Comparison of ENCODE assay signal across 12 cellular contexts in genomic region chr16:53456625-53457024, GRCh38. TPM values are rescaled to one million over a fixed set of nuclear protein-coding genes. Genes with fewer than 3 reads are reported as not detected.
DNase-seq lines count a peak whose midpoint lies in the region; ATAC-seq and TF ChIP-seq lines count a peak whose summit lies in the region.
"Had no signal": no experiment of that assay in that cellular context is flagged by ENCODE, and none has a peak within 500 bp of the region (broad histone marks: within the 10 kb centered on the region; RNA-seq: fewer than 3 reads in every experiment).

No MANE protein-coding gene starts in this region.

- intact Hi-C loops in Right ventricle myocardium superior (cut with DNase I) (no loop called here), cardiac septum (cut with DNase I) (no loop called here), dorsolateral prefrontal cortex (cut with DNase I) (no loop called here), PC-9 (cut with micrococcal nuclease; ENCODE audit: unreplicated experiment) (loop anchor here (10.0 kb wide), 1 partner anchor 142 kb away; no protein-coding TSS in a partner anchor)

- H3K4me1 Mint-ChIP-seq in stimulated activated naive B cell treated with anti-CD40 and anti-IgM and Interleukin-4, amounts not matched to agents 10 μg/mL and 1 μg/mL and 100 μg/mL, for 72 hours = peaks cover 19 to 29% of the 10 kb centered on the region in 2 donors

- H3K27me3 Mint-ChIP-seq in stimulated activated naive B cell treated with anti-CD40 and anti-IgM and Interleukin-4, amounts not matched to agents 10 μg/mL and 1 μg/mL and 100 μg/mL, for 72 hours = no peaks in the 10 kb centered on the region

- H3K9me3 ChIP-seq in Peyer's patch (no peaks in the 10 kb centered on the region), PC-9 (ENCODE audit: insufficient read depth, low read depth) (no peaks in the 10 kb centered on the region)
- H3K9me3 ChIP-seq: BE2C had no signal

- DNase-seq in Right ventricle myocardium superior = no peak
- no peak for DNase-seq in cardiac septum (ENCODE audit: low spot score)
- DNase-seq in Peyer's patch = peak in 1 of 3 donors; percentile 25
- peak; percentile 37 for DNase-seq in amniotic epithelial cell (ENCODE audit: low read depth)
- no peak for DNase-seq in stimulated activated naive B cell treated with anti-CD40 and anti-IgM and Interleukin-4, amounts not matched to agents 10 μg/mL and 1 μg/mL and 100 μg/mL, for 72 hours
- no peak for DNase-seq in dorsolateral prefrontal cortex
- DNase-seq in PC-9 = no peak
- DNase-seq: BE2C, erythroblast, NCI-H146 had no signal

- H3K4me3 Mint-ChIP-seq in stimulated activated naive B cell treated with anti-CD40 and anti-IgM and Interleukin-4, amounts not matched to agents 10 μg/mL and 1 μg/mL and 100 μg/mL, for 72 hours = no peak overlapping the region

- no peaks in the 10 kb centered on the region for H3F3A ChIP-seq in PC-9 (ENCODE audit: insufficient read depth, low read depth)

- no peaks in the 10 kb centered on the region for H3K9me2 ChIP-seq in PC-9 (ENCODE audit: insufficient read depth)

- CTCF ChIA-PET in PC-9 (lab: Charles Lee) = no interaction called here

- H3K27ac ChIP-seq in Peyer's patch (peak overlapping the region; percentile 37 to 63 (median 54)), dorsolateral prefrontal cortex (no peak overlapping the region), PC-9 (no peak overlapping the region)

- no peak for TF ChIP-seq POLR2A in Peyer's patch (IDR thresholded peaks at IDR 0.05)

- peaks cover 0 to 96% (median 0%) of the 10 kb centered on the region in 3 donors for H3K36me3 ChIP-seq in Peyer's patch
- H3K36me3 ChIP-seq in PC-9 (ENCODE audit: low read depth) = peaks cover 34% of the 10 kb centered on the region; the same call in 1 of the 2 replicates

- no peaks in the 10 kb centered on the region for H4K20me1 ChIP-seq in PC-9 (ENCODE audit: insufficient read depth)

- no peaks in the 10 kb centered on the region for H3K9me3 Mint-ChIP-seq in stimulated activated naive B cell treated with anti-CD40 and anti-IgM and Interleukin-4, amounts not matched to agents 10 μg/mL and 1 μg/mL and 100 μg/mL, for 72 hours

- H3K27ac Mint-ChIP-seq in stimulated activated naive B cell treated with anti-CD40 and anti-IgM and Interleukin-4, amounts not matched to agents 10 μg/mL and 1 μg/mL and 100 μg/mL, for 72 hours = peak overlapping the region; percentile 26

- POLR2A ChIA-PET in PC-9 (lab: Charles Lee; ENCODE audit: unreplicated experiment) = no interaction called here

- peaks cover 0 to 3% (median 0%) of the 10 kb centered on the region in 4 donors for H3K4me1 ChIP-seq in Peyer's patch
- H3K4me1 ChIP-seq in PC-9 (replicated peaks; ENCODE audit: insufficient read depth) = no peaks in the 10 kb centered on the region

- ATAC-seq in Right ventricle myocardium superior (ENCODE audit: poor library complexity) (peak; percentile 10), GM18502 (IDR thresholded peaks at IDR 0.05; ENCODE audit: poor library complexity, unreplicated experiment) (no peak)
- no peak for ATAC-seq in stimulated activated naive B cell treated with anti-CD40 and anti-IgM and Interleukin-4, amounts not matched to agents 10 μg/mL and 1 μg/mL and 100 μg/mL, for 72 hours (replicated peaks)

- H3K27me3 ChIP-seq in Peyer's patch = no peaks in the 10 kb centered on the region
- H3K27me3 ChIP-seq in dorsolateral prefrontal cortex = no peaks in the 10 kb centered on the region
- no peaks in the 10 kb centered on the region for H3K27me3 ChIP-seq in PC-9 (ENCODE audit: insufficient read depth, low read depth)
- H3K27me3 ChIP-seq: BE2C had no signal

- BruUV-seq in PC-9 (replicated peaks; lab: Mats Ljungman, UMichigan) = no TSS peak

- H3K4me3 ChIP-seq in Peyer's patch (no peak overlapping the region), dorsolateral prefrontal cortex (no peak overlapping the region), PC-9 (no peak overlapping the region)
- H3K4me3 ChIP-seq: smooth muscle cell had no signal

- no peak overlapping the region for H2AFZ ChIP-seq in PC-9

- no peak overlapping the region for H3K4me2 ChIP-seq in PC-9
- H3K4me2 ChIP-seq: smooth muscle cell had no signal

- TF ChIP-seq CTCF in Peyer's patch (IDR thresholded peaks at IDR 0.05) (no peak), dorsolateral prefrontal cortex (IDR thresholded peaks at IDR 0.05 in 54 of 56, conservative IDR thresholded peaks at IDR 0.05 in 2 of 56; ENCODE audit: low read depth in 1 of 56, partially characterized antibody in 56 of 56) (no peak), PC-9 (conservative IDR thresholded peaks at IDR 0.05) (no peak)

- peaks cover 37 to 66% of the 10 kb centered on the region in 2 donors for H3K36me3 Mint-ChIP-seq in stimulated activated naive B cell treated with anti-CD40 and anti-IgM and Interleukin-4, amounts not matched to agents 10 μg/mL and 1 μg/mL and 100 μg/mL, for 72 hours

- no peaks in the 10 kb centered on the region for H3K79me2 ChIP-seq in PC-9 (ENCODE audit: low read depth)

RNA-seq across cellular contexts. Expression of gene RBL2, which starts 22.4 kb away (rescaled TPM):
- 33.1 TPM for total RNA-seq in Right ventricle myocardium superior
- total RNA-seq in cardiac septum = 36.3 TPM
- 100 to 1,000 TPM in 1 of 4 donors, 10 to 100 TPM in 3; 64.1 to 106 (median 88.4) TPM for total RNA-seq in Peyer's patch
- total RNA-seq in dorsolateral prefrontal cortex = 100 to 1,000 TPM in 4 of 120 experiments, 10 to 100 TPM in 116; 47.8 to 113 (median 73.9) TPM
- 57.5 and 72.0 TPM in 2 replicates for total RNA-seq in PC-9 (2021)

RNA-seq across cellular contexts. Expression of gene AKTIP, which starts 46.4 kb away (rescaled TPM):
- total RNA-seq in Right ventricle myocardium superior (87.9 TPM), cardiac septum (63.1 TPM), Peyer's patch (10 to 100 TPM; 34.6 to 83.5 (median 43.6) TPM), dorsolateral prefrontal cortex (100 to 1,000 TPM in 83 of 120 experiments, 10 to 100 TPM in 37; 80.9 to 138 (median 106) TPM), PC-9 (2021) (27.8 and 33.0 TPM in 2 replicates)

Comparison
In these comparisons a context has a peak if more than half of its experiments do, and no peak if none do; other contexts are left out.
1. H3K27ac ChIP-seq: peak in Peyer's patch (4 of 4); none in dorsolateral prefrontal cortex (0 of 59) and PC-9 (single experiment).